In the genomic region with DNA sequence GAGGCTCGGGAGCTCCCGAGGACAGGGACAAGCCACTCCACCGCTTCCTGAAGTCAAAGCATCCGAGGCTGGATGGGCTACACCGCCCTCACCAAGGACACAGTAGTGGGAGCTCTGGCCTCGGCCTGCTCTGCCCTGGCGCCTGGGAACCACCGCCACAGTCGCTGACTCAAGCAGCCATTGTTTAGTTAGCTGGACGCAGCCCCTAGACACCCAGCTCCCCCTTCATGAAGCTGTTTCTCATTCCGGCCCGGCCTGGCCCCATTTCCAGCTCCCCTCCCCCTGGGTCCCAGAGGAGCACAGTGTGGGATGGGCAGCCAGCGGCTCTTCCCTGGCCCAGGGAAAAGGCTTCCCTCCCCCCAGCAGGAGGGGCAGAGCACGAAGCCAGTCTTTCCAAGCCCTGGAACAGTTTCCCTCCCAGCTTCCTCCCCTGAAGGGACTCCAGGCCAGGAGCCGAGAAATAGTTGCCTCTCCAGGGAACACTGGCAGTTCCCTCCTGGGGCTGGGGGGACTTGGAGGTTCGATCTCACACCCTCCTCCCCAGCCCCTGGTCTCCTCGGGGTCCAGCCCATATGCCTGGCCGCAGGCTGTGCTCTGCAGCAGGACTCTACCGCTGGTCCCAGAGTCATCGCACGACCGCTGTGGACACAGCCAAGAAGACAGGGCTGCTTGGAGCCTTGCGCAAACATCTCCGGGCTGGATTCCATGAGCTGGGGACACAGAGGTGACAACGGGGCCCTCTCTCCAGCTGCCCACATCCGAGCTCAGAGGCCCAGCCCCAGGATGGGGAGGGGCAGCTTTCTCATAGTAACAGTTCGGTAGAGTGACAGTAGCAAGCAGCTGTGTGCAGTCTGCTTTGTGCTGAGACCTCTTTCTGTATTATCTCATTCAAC, we compare ENCODE assay signal across 9 cellular contexts. TPM values are rescaled to one million over a fixed set of nuclear protein-coding genes. Genes with fewer than 3 reads are reported as not detected.
DNase-seq lines count a peak whose midpoint lies in the region; ATAC-seq and TF ChIP-seq lines count a peak whose summit lies in the region.
"Had no signal": no experiment of that assay in that cellular context is flagged by ENCODE, and none has a peak within 500 bp of the region (broad histone marks: within the 10 kb centered on the region; RNA-seq: fewer than 3 reads in every experiment).

No MANE protein-coding gene starts in this region.

- peaks cover 0 to 100% (median 72%) of the 10 kb centered on the region in 3 donors for H3K4me1 ChIP-seq in gastroesophageal sphincter

- H3K4me3 ChIP-seq in gastroesophageal sphincter: peak overlapping the region in 1 of 2 donors; percentile 30
- H3K4me3 ChIP-seq: PC-9 had no signal

- H3K9me3 ChIP-seq in gastroesophageal sphincter: no peaks in the 10 kb centered on the region

- TF ChIP-seq POLR2A in gastroesophageal sphincter (IDR thresholded peaks at IDR 0.05): peak in 1 of 2 donors; percentile 21

- no peaks in the 10 kb centered on the region for H3K36me3 Mint-ChIP-seq in osteocyte (ENCODE audit: unreplicated experiment)

- H3K27me3 Mint-ChIP-seq in osteocyte (ENCODE audit: unreplicated experiment): no peaks in the 10 kb centered on the region

- H3K27ac Mint-ChIP-seq in osteocyte (ENCODE audit: unreplicated experiment): peak overlapping the region; percentile 99

- peak overlapping the region in 3 of 4 donors; percentile 79 to 88 (median 84) for H3K27ac ChIP-seq in gastroesophageal sphincter
- H3K27ac ChIP-seq: PC-9 had no signal

- ATAC-seq in gastroesophageal sphincter (peak; percentile 77), HG03571 (IDR thresholded peaks at IDR 0.05; ENCODE audit: unreplicated experiment) (no peak), GM21717 (IDR thresholded peaks at IDR 0.05; ENCODE audit: unreplicated experiment) (no peak)

- peak; percentile 89 for DNase-seq in H4 (ENCODE audit: low spot score)
- peak; percentile 56 for DNase-seq in SKM-1 (lab: John Stamatoyannopoulos, UW; ENCODE audit: unreplicated experiment)
- peak; percentile 97 for DNase-seq in osteocyte (ENCODE audit: extremely low spot score, unreplicated experiment)
- no peak for DNase-seq in stimulated activated CD4-positive, alpha-beta T cell treated with anti-CD3 and anti-CD28 coated beads, Interleukin-12 subunit alpha, Interleukin-12 subunit beta, amount 100 ng/mL, for 4 hours
- no peak for DNase-seq in activated CD4-positive, alpha-beta T cell treated with anti-CD3 and anti-CD28 coated beads, Interleukin-2, amount 50 U/mL, for 4 hours

- no peaks in the 10 kb centered on the region for H3K36me3 ChIP-seq in gastroesophageal sphincter

- no peaks in the 10 kb centered on the region for H3K9me3 Mint-ChIP-seq in osteocyte (ENCODE audit: unreplicated experiment)

- H3K4me1 Mint-ChIP-seq in osteocyte (ENCODE audit: unreplicated experiment): peaks cover 99% of the 10 kb centered on the region

- H3K27me3 ChIP-seq in gastroesophageal sphincter: no peaks in the 10 kb centered on the region

- peak overlapping the region; percentile 66 for H3K4me3 Mint-ChIP-seq in osteocyte (ENCODE audit: unreplicated experiment)

- no peak for TF ChIP-seq EP300 in gastroesophageal sphincter (IDR thresholded peaks at IDR 0.05)

- TF ChIP-seq CTCF in gastroesophageal sphincter (IDR thresholded peaks at IDR 0.05): peak in 1 of 4 experiments; percentile 8
- no peak for TF ChIP-seq CTCF in osteocyte (IDR thresholded peaks at IDR 0.05)

- 0% methylated on average over 4 of the region's 27 CpGs; no CpG with 5 or more reads in 1 of the 2 donors for WGBS in gastroesophageal sphincter (ENCODE audit: low coverage in 1 of 2), 2 donors

RNA-seq across cellular contexts. Expression of a gene that starts 10.0 kb away (rescaled TPM):
- 40.4 and 65.3 TPM in 2 replicates for total RNA-seq in H4 (2014; rRNA removed; shearing (Covaris generic))
- total RNA-seq in gastroesophageal sphincter (10 to 100 TPM; 45.0 to 77.9 (median 61.5) TPM), osteocyte (316 and 358 TPM in 2 replicates)

RNA-seq across cellular contexts. Expression of a gene that starts 53.5 kb away (rescaled TPM):
- total RNA-seq in H4 (2014; rRNA removed; shearing (Covaris generic)): not detected in 2 replicates
- total RNA-seq in gastroesophageal sphincter: not detected
- total RNA-seq in osteocyte: not detected in 2 replicates
- total RNA-seq: PC-9 had no signal

Comparison
In these comparisons a context has a peak if more than half of its experiments do, and no peak if none do; other contexts are left out.
1. DNase-seq: peak in H4 (single experiment), SKM-1 (single experiment) and osteocyte (single experiment); none in stimulated activated CD4-positive, alpha-beta T cell treated with anti-CD3 and anti-CD28 coated beads, Interleukin-12 subunit alpha, Interleukin-12 subunit beta, amount 100 ng/mL, for 4 hours (single experiment) and activated CD4-positive, alpha-beta T cell treated with anti-CD3 and anti-CD28 coated beads, Interleukin-2, amount 50 U/mL, for 4 hours (0 of 2).